In genomic region chr5:109324351-109324750, GRCh38 we compare ENCODE assay signal across 23 cellular contexts.
"Had no signal": no experiment of that assay in that cellular context is flagged by ENCODE, and none has a peak within 500 bp of the region (broad histone marks: within the 10 kb centered on the region; RNA-seq: fewer than 3 reads in every experiment).

No MANE protein-coding gene starts in this region.

- H3K9me3 Mint-ChIP-seq: activated B cell treated with CpG ODN at 0.5 μM for 24 hours; activated T-cell treated with anti-CD3 and anti-CD28 coated beads, Interleukin-2, amount 50 U/mL, for 4 hours; activated T-helper 2 cell treated with anti-CD3 and anti-CD28 coated beads, Interferon-gamma antibody, Interleukin-2, Interleukin-4, amounts not matched to agents 10 μg/mL and 5 μg/mL and 100 μg/mL, durations not matched to agents 14 hours and 24 hours and 36 hours; mesothelial cell of epicardium; T-helper 1 cell treated with Interleukin-12 subunit alpha and Interleukin-12 subunit beta and Interleukin-4 antibody, amounts not matched to agents 30 μg/mL and 1 μg/mL, for 36 hours had no signal

- H3K4me1 Mint-ChIP-seq: activated B cell treated with CpG ODN at 0.5 μM for 24 hours; activated CD4-positive, alpha-beta T cell treated with anti-CD3 and anti-CD28 coated beads for 36 hours; activated naive CD8-positive, alpha-beta T cell treated with anti-CD3 and anti-CD28 coated beads for 36 hours; mesothelial cell of epicardium had no signal

- H3K9me3 ChIP-seq: left ventricle myocardium inferior, spleen, upper lobe of left lung had no signal

- ATAC-seq: activated CD4-positive, alpha-beta T cell treated with anti-CD3 and anti-CD28 coated beads for 36 hours; activated T-cell treated with anti-CD3 and anti-CD28 coated beads, Interleukin-2, amount 50 U/mL, for 4 hours; foreskin keratinocyte; naive thymus-derived CD8-positive, alpha-beta T cell had no signal

- H3K4me3 ChIP-seq: left ventricle myocardium inferior, spleen, upper lobe of left lung had no signal

- H3K4me1 ChIP-seq: parathyroid adenoma had no signal

- H3K27me3 Mint-ChIP-seq: activated B cell treated with CpG ODN at 0.5 μM for 24 hours; activated CD4-positive, alpha-beta T cell treated with anti-CD3 and anti-CD28 coated beads for 36 hours; activated naive CD8-positive, alpha-beta T cell treated with anti-CD3 and anti-CD28 coated beads for 36 hours; naive thymus-derived CD8-positive, alpha-beta T cell had no signal

- DNase-seq: activated B cell treated with CpG ODN at 0.5 μM for 24 hours; activated CD4-positive, alpha-beta T cell treated with anti-CD3 and anti-CD28 coated beads for 36 hours; activated CD4-positive, alpha-beta T cell treated with anti-CD3 and anti-CD28 coated beads, Interleukin-2, amount 50 U/mL, for 48 hours; activated CD8-positive, alpha-beta memory T cell treated with anti-CD3 and anti-CD28 coated beads, Interleukin-2, amount 50 U/mL, for 48 hours; activated naive CD4-positive, alpha-beta T cell; activated naive CD8-positive, alpha-beta T cell treated with anti-CD3 and anti-CD28 coated beads for 36 hours; activated T-cell treated with anti-CD3 and anti-CD28 coated beads, Interleukin-2, amount 50 U/mL, for 4 hours; amniotic stem cell; cerebellar nuclear complex; cortex of kidney; erythroblast; foreskin keratinocyte; left ventricle myocardium inferior; naive thymus-derived CD8-positive, alpha-beta T cell; spleen; stimulated activated CD4-positive, alpha-beta T cell treated with anti-CD3 and anti-CD28 coated beads, Interleukin-4, amount 100 ng/mL, for 1 hour; stimulated activated naive CD4-positive, alpha-beta T cell treated with Interleukin-2 at 50 U/mL for 16 hours; T1000 had no signal

- H3K4me3 Mint-ChIP-seq: activated B cell treated with CpG ODN at 0.5 μM for 24 hours; activated CD4-positive, alpha-beta T cell treated with anti-CD3 and anti-CD28 coated beads for 36 hours; activated naive CD8-positive, alpha-beta T cell treated with anti-CD3 and anti-CD28 coated beads for 36 hours; activated T-cell treated with anti-CD3 and anti-CD28 coated beads, Interleukin-2, amount 50 U/mL, for 4 hours; mesothelial cell of epicardium; naive thymus-derived CD8-positive, alpha-beta T cell; T-helper 1 cell treated with Interleukin-12 subunit alpha and Interleukin-12 subunit beta and Interleukin-4 antibody, amounts not matched to agents 30 μg/mL and 1 μg/mL, for 36 hours had no signal

- H3K27ac ChIP-seq: foreskin keratinocyte, left ventricle myocardium inferior, parathyroid adenoma, upper lobe of left lung had no signal

- H3K27me3 ChIP-seq: foreskin keratinocyte, spleen, upper lobe of left lung had no signal

- H3K36me3 ChIP-seq: left ventricle myocardium inferior had no signal

- H3K27ac Mint-ChIP-seq: activated B cell treated with CpG ODN at 0.5 μM for 24 hours; activated CD4-positive, alpha-beta T cell treated with anti-CD3 and anti-CD28 coated beads for 36 hours; activated naive CD8-positive, alpha-beta T cell treated with anti-CD3 and anti-CD28 coated beads for 36 hours; activated T-helper 2 cell treated with anti-CD3 and anti-CD28 coated beads, Interferon-gamma antibody, Interleukin-2, Interleukin-4, amounts not matched to agents 10 μg/mL and 5 μg/mL and 100 μg/mL, durations not matched to agents 14 hours and 24 hours and 36 hours; mesothelial cell of epicardium; T-helper 1 cell treated with Interleukin-12 subunit alpha and Interleukin-12 subunit beta and Interleukin-4 antibody, amounts not matched to agents 30 μg/mL and 1 μg/mL, for 36 hours had no signal
